8 cellular contexts compared by ENCODE assay signal in genomic region chr18:77065221-77065981, GRCh38.
DNase-seq lines count a peak whose midpoint lies in the region; ATAC-seq and TF ChIP-seq lines count a peak whose summit lies in the region.

No MANE protein-coding gene starts in this region.

- peak; percentile 65 for DNase-seq in AG04449 (ENCODE audit: low read depth, low spot score)
- peak in 71 of 76 experiments; percentile 10 to 91 (median 66) for DNase-seq in HUDEP-2 (lab: John Stamatoyannopoulos, UW; ENCODE audit: unreplicated experiment in 76 of 76)
- no peak for DNase-seq in WTC11 (ENCODE audit: low spot score)
- DNase-seq in erythroblast (lab: John Stamatoyannopoulos, UW), result peak; percentile 52 to 65
- peak; percentile 64 to 79 for DNase-seq in psoas muscle
- no peak for DNase-seq in iPS-NIHi7 (ENCODE audit: extremely low spot score)

- no peaks in the 10 kb centered on the region for H3K27me3 ChIP-seq in psoas muscle (ENCODE audit: insufficient read depth in 3 of 3, low read length in 2 of 3)

- TF ChIP-seq POLR2A in erythroblast (IDR thresholded peaks at IDR 0.05; ENCODE audit: low read length), result peak; percentile 37

- H3K36me3 Mint-ChIP-seq in WTC11, result peaks cover 21% of the 10 kb centered on the region

- ATAC-seq in GM19328 (IDR thresholded peaks at IDR 0.05; ENCODE audit: unreplicated experiment), result peak; percentile 18
- ATAC-seq in WTC11, result no peak
- peak; percentile 25 to 34 (median 34) for ATAC-seq in psoas muscle
- no peak for ATAC-seq in HG03108 (IDR thresholded peaks at IDR 0.05; ENCODE audit: unreplicated experiment)

- H3K27ac ChIP-seq in psoas muscle, result peak overlapping the region; percentile 84

- H3K36me3 ChIP-seq in psoas muscle (ENCODE audit: insufficient read depth in 1 of 2, low read depth in 1 of 2), result peaks cover 0 to 23% of the 10 kb centered on the region in 2 donors

- POLR2A ChIA-PET in AG04449 (lab: Yijun Ruan, JAX), result no interaction called here
- POLR2A ChIA-PET in WTC11 (lab: Charles Lee), result no interaction called here

- WGBS in psoas muscle, 3 donors, result 72 to 74% (median 72%) methylated on average over 13 of the region's 13 CpGs

- H3K4me1 ChIP-seq in psoas muscle, result peaks cover 42% of the 10 kb centered on the region

- 0 out of 2 replicates have a peak overlapping the region, but pooled peaks have one; percentile 29 for H3K27ac Mint-ChIP-seq in WTC11

- no peaks in the 10 kb centered on the region for H3K27me3 Mint-ChIP-seq in WTC11 (ENCODE audit: low read depth)

- H3K4me1 Mint-ChIP-seq in WTC11, result peaks cover 52% of the 10 kb centered on the region

- TF ChIP-seq CTCF in AG04449 (IDR thresholded peaks at IDR 0.05; ENCODE audit: insufficient read depth, low read length, missing control alignments) (no peak), WTC11 (IDR thresholded peaks at IDR 0.05) (no peak), psoas muscle (IDR thresholded peaks at IDR 0.05) (no peak)

- no peaks in the 10 kb centered on the region for H3K9me3 ChIP-seq in psoas muscle

- no peak overlapping the region for H3K4me3 Mint-ChIP-seq in WTC11

- intact Hi-C loops in psoas muscle (cut with DNase I), result no loop called here

- H3K4me3 ChIP-seq in AG04449 (ENCODE audit: low read depth, low read length) (no peak overlapping the region), psoas muscle (no peak overlapping the region)

- CTCF ChIA-PET in AG04449 (lab: Yijun Ruan, JAX) (interaction anchor here (0.8 to 1.8 kb wide), 7 partner anchors 8 to 146 kb away, joined by 3 to 6 read pairs (median 4); no protein-coding TSS in a partner anchor), WTC11 (lab: Charles Lee) (no interaction called here)

- no peaks in the 10 kb centered on the region for H3K9me3 Mint-ChIP-seq in WTC11

TF ChIP-seq in WTC11, 78 proteins besides CTCF, POLR2A, EP300 and RAD21:
- TF ChIP-seq ATF1 (CRISPR knock-in tag; IDR thresholded peaks at IDR 0.05) (no peak), CDX4 (CRISPR knock-in tag; IDR thresholded peaks at IDR 0.05; ENCODE audit: borderline replicate concordance) (no peak), NFYB (CRISPR knock-in tag; conservative IDR thresholded peaks at IDR 0.05; ENCODE audit: low read depth) (no peak), ESRRA (CRISPR knock-in tag; IDR thresholded peaks at IDR 0.05; ENCODE audit: borderline replicate concordance) (no peak), HMGXB4 (CRISPR knock-in tag; IDR thresholded peaks at IDR 0.05) (no peak), NR3C1 (CRISPR knock-in tag; conservative IDR thresholded peaks at IDR 0.05; ENCODE audit: low read depth) (no peak), NR2C2 (CRISPR knock-in tag; IDR thresholded peaks at IDR 0.05) (no peak), FOXP4 (CRISPR knock-in tag; IDR thresholded peaks at IDR 0.05) (no peak), PRDM15 (CRISPR knock-in tag; IDR thresholded peaks at IDR 0.05) (no peak), ATF3 (CRISPR knock-in tag; conservative IDR thresholded peaks at IDR 0.05) (no peak), NFE2L1 (CRISPR knock-in tag; IDR thresholded peaks at IDR 0.05) (no peak), HMGA2 (CRISPR knock-in tag; IDR thresholded peaks at IDR 0.05) (no peak), MYBL2 (CRISPR knock-in tag; IDR thresholded peaks at IDR 0.05) (no peak), MAX (CRISPR knock-in tag; IDR thresholded peaks at IDR 0.05) (no peak), RORB (CRISPR knock-in tag; IDR thresholded peaks at IDR 0.05) (no peak), ATF2 (CRISPR knock-in tag; IDR thresholded peaks at IDR 0.05; ENCODE audit: borderline replicate concordance, low read depth) (no peak), CREM (CRISPR knock-in tag; IDR thresholded peaks at IDR 0.05) (no peak)

Comparison
In these comparisons a context has a peak if more than half of its experiments do, and no peak if none do; other contexts are left out.
1. DNase-seq: peak in AG04449 (single experiment), HUDEP-2 (71 of 76), erythroblast (2 of 2) and psoas muscle (2 of 2); none in WTC11 (single experiment) and iPS-NIHi7 (single experiment).
2. ATAC-seq: peak in GM19328 (single experiment) and psoas muscle (4 of 4); none in WTC11 (single experiment) and HG03108 (single experiment).